Comparison of ENCODE assay signal across 39 cellular contexts in the genomic region with DNA sequence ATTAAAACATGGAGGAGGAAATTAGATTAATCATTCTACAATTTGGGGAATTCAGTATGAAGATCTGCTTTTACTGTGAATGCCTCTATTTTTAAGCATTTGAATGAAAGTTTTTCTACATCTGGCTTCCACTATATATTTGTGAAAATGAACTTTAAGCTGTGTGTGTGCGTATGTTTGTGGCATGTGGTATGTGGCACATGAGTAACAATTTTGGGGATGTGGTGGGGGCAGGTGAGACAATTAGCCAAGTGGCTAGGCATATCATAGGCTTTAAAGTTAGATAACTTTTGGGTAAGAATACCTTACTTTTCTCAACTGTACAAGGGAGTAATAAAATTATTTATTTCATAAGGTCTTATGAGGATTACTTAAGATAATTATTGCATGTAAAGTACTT.
"Had no signal": no experiment of that assay in that cellular context is flagged by ENCODE, and none has a peak within 500 bp of the region (broad histone marks: within the 10 kb centered on the region; RNA-seq: fewer than 3 reads in every experiment).

No MANE protein-coding gene starts in this region.

- H3K4me1 ChIP-seq: ascending aorta had no signal

- DNase-seq: activated CD4-positive, alpha-beta memory T cell treated with anti-CD3 and anti-CD28 coated beads, Interleukin-2, amount 10 ng/mL, durations not matched to agents 7 days and 5 days; activated CD4-positive, alpha-beta T cell treated with anti-CD3 and anti-CD28 coated beads for 1 hour; activated CD4-positive, alpha-beta T cell treated with anti-CD3 and anti-CD28 coated beads for 36 hours; activated CD4-positive, alpha-beta T cell treated with anti-CD3 and anti-CD28 coated beads for 48 hours; activated CD4-positive, alpha-beta T cell treated with anti-CD3 and anti-CD28 coated beads, Interleukin-2, amount 10 ng/mL, durations not matched to agents 7 days and 5 days; activated CD4-positive, alpha-beta T cell treated with anti-CD3 and anti-CD28 coated beads, Interleukin-2, amount 50 U/mL, for 48 hours; activated CD4-positive, CD25-positive, alpha-beta regulatory T cell; activated CD8-positive, alpha-beta memory T cell treated with anti-CD3 and anti-CD28 coated beads for 24 hours; activated CD8-positive, alpha-beta memory T cell treated with anti-CD3 and anti-CD28 coated beads, Interleukin-2, amount 10 ng/mL, durations not matched to agents 7 days and 5 days; activated CD8-positive, alpha-beta memory T cell treated with anti-CD3 and anti-CD28 coated beads, Interleukin-2, amount 50 U/mL, for 48 hours; activated CD8-positive, alpha-beta T cell treated with anti-CD3 and anti-CD28 coated beads, Interleukin-2, amount 10 ng/mL, durations not matched to agents 7 days and 5 days; activated effector memory CD4-positive, alpha-beta T cell treated with Interleukin-2 at 50 U/mL for 16 hours; activated gamma-delta T cell; activated naive CD4-positive, alpha-beta T cell treated with anti-CD3 and anti-CD28 coated beads, Interleukin-2, amount 10 ng/mL, durations not matched to agents 7 days and 5 days; activated naive CD4-positive, alpha-beta T cell treated with Interleukin-2 at 50 U/mL for 16 hours; activated naive CD8-positive, alpha-beta T cell treated with anti-CD3 and anti-CD28 coated beads, Interleukin-2, amount 10 ng/mL, durations not matched to agents 7 days and 5 days; activated naive CD8-positive, alpha-beta T cell treated with anti-CD3 and anti-CD28 coated beads, Interleukin-2, amount 50 U/mL, for 24 hours; activated T-cell treated with anti-CD3 and anti-CD28 coated beads, Interleukin-2, amount 50 U/mL, for 24 hours; activated T-cell treated with anti-CD3 and anti-CD28 coated beads, Interleukin-2, amount 50 U/mL, for 48 hours; amygdala; anterior cingulate cortex; caudate nucleus; cerebellar nuclear complex; T-helper 1 cell; T-helper 2 cell; T-helper 9 cell had no signal

- ATAC-seq: activated CD4-positive, alpha-beta T cell treated with anti-CD3 and anti-CD28 coated beads for 36 hours; activated CD4-positive, CD25-positive, alpha-beta regulatory T cell treated with anti-CD3 and anti-CD28 coated beads, Interleukin-2, amount 50 U/mL, for 24 hours; activated CD8-positive, alpha-beta memory T cell treated with anti-CD3 and anti-CD28 coated beads, Interleukin-2, amount 10 ng/mL, durations not matched to agents 7 days and 5 days; activated CD8-positive, alpha-beta T cell treated with anti-CD3 and anti-CD28 coated beads, Interleukin-2, amount 10 ng/mL, durations not matched to agents 7 days and 5 days; activated naive CD8-positive, alpha-beta T cell treated with anti-CD3 and anti-CD28 coated beads, Interleukin-2, amount 50 U/mL, for 24 hours had no signal

- FAIRE-seq: bronchial epithelial cell, TTC549 had no signal

- H3K36me3 Mint-ChIP-seq: activated CD8-positive, alpha-beta memory T cell treated with anti-CD3 and anti-CD28 coated beads, Interleukin-2, amount 10 ng/mL, durations not matched to agents 7 days and 5 days; activated naive CD4-positive, alpha-beta T cell treated with anti-CD3 and anti-CD28 coated beads, Interleukin-2, amount 10 ng/mL, durations not matched to agents 7 days and 5 days; brain had no signal

- H3K27me3 ChIP-seq: ascending aorta, cardiac muscle cell had no signal

- H3K4me3 Mint-ChIP-seq: activated CD4-positive, alpha-beta memory T cell treated with anti-CD3 and anti-CD28 coated beads, Interleukin-2, amount 10 ng/mL, durations not matched to agents 7 days and 5 days; activated CD4-positive, alpha-beta T cell treated with anti-CD3 and anti-CD28 coated beads for 36 hours; activated CD4-positive, alpha-beta T cell treated with anti-CD3 and anti-CD28 coated beads, Interleukin-2, amount 10 ng/mL, durations not matched to agents 7 days and 5 days; activated CD8-positive, alpha-beta memory T cell treated with anti-CD3 and anti-CD28 coated beads, Interleukin-2, amount 10 ng/mL, durations not matched to agents 7 days and 5 days; activated CD8-positive, alpha-beta T cell treated with anti-CD3 and anti-CD28 coated beads, Interleukin-2, amount 10 ng/mL, durations not matched to agents 7 days and 5 days; activated naive CD4-positive, alpha-beta T cell treated with anti-CD3 and anti-CD28 coated beads, Interleukin-2, amount 10 ng/mL, durations not matched to agents 7 days and 5 days; activated naive CD4-positive, alpha-beta T cell treated with anti-CD3 and anti-CD28 coated beads, Interleukin-2, amount 50 U/mL, for 24 hours; activated naive CD8-positive, alpha-beta T cell; activated naive CD8-positive, alpha-beta T cell treated with anti-CD3 and anti-CD28 coated beads, Interleukin-2, amount 10 ng/mL, durations not matched to agents 7 days and 5 days; activated naive CD8-positive, alpha-beta T cell treated with anti-CD3 and anti-CD28 coated beads, Interleukin-2, amount 50 U/mL, for 24 hours; activated T-cell treated with anti-CD3 and anti-CD28 coated beads, Interleukin-2, amount 50 U/mL, for 24 hours; brain; central memory CD8-positive, alpha-beta T cell; T-helper 1 cell treated with Interleukin-12 subunit alpha and Interleukin-12 subunit beta and Interleukin-4 antibody, amounts not matched to agents 30 μg/mL and 1 μg/mL, for 36 hours; T-helper 2 cell treated with Interferon-gamma antibody and Interleukin-4, amounts not matched to agents 5 μg/mL and 100 μg/mL, for 36 hours had no signal

- H3K27ac Mint-ChIP-seq: activated CD4-positive, alpha-beta memory T cell treated with anti-CD3 and anti-CD28 coated beads, Interleukin-2, amount 10 ng/mL, durations not matched to agents 7 days and 5 days; activated CD4-positive, alpha-beta T cell treated with anti-CD3 and anti-CD28 coated beads for 36 hours; activated CD4-positive, alpha-beta T cell treated with anti-CD3 and anti-CD28 coated beads, Interleukin-2, amount 10 ng/mL, durations not matched to agents 7 days and 5 days; activated CD8-positive, alpha-beta memory T cell treated with anti-CD3 and anti-CD28 coated beads, Interleukin-2, amount 10 ng/mL, durations not matched to agents 7 days and 5 days; activated CD8-positive, alpha-beta T cell treated with anti-CD3 and anti-CD28 coated beads, Interleukin-2, amount 10 ng/mL, durations not matched to agents 7 days and 5 days; activated naive CD4-positive, alpha-beta T cell treated with anti-CD3 and anti-CD28 coated beads, Interleukin-2, amount 10 ng/mL, durations not matched to agents 7 days and 5 days; activated naive CD4-positive, alpha-beta T cell treated with anti-CD3 and anti-CD28 coated beads, Interleukin-2, amount 50 U/mL, for 24 hours; activated naive CD8-positive, alpha-beta T cell; activated naive CD8-positive, alpha-beta T cell treated with anti-CD3 and anti-CD28 coated beads, Interleukin-2, amount 10 ng/mL, durations not matched to agents 7 days and 5 days; activated naive CD8-positive, alpha-beta T cell treated with anti-CD3 and anti-CD28 coated beads, Interleukin-2, amount 50 U/mL, for 24 hours; activated T-cell treated with anti-CD3 and anti-CD28 coated beads, Interleukin-2, amount 50 U/mL, for 24 hours; activated T-helper 2 cell treated with anti-CD3 and anti-CD28 coated beads, Interferon-gamma antibody, Interleukin-2, Interleukin-4, amounts not matched to agents 10 μg/mL and 5 μg/mL and 100 μg/mL, durations not matched to agents 14 hours and 24 hours and 36 hours; T-helper 1 cell treated with Interleukin-12 subunit alpha and Interleukin-12 subunit beta and Interleukin-4 antibody, amounts not matched to agents 30 μg/mL and 1 μg/mL, for 36 hours; T-helper 2 cell treated with Interferon-gamma antibody and Interleukin-4, amounts not matched to agents 5 μg/mL and 100 μg/mL, for 36 hours had no signal

- H3K36me3 ChIP-seq: ascending aorta, cardiac muscle cell had no signal

- H3K4me1 Mint-ChIP-seq: activated CD4-positive, alpha-beta memory T cell treated with anti-CD3 and anti-CD28 coated beads, Interleukin-2, amount 10 ng/mL, durations not matched to agents 7 days and 5 days; activated CD4-positive, alpha-beta T cell treated with anti-CD3 and anti-CD28 coated beads for 36 hours; activated CD4-positive, alpha-beta T cell treated with anti-CD3 and anti-CD28 coated beads, Interleukin-2, amount 10 ng/mL, durations not matched to agents 7 days and 5 days; activated CD8-positive, alpha-beta memory T cell treated with anti-CD3 and anti-CD28 coated beads, Interleukin-2, amount 10 ng/mL, durations not matched to agents 7 days and 5 days; activated naive CD4-positive, alpha-beta T cell treated with anti-CD3 and anti-CD28 coated beads, Interleukin-2, amount 10 ng/mL, durations not matched to agents 7 days and 5 days; activated naive CD4-positive, alpha-beta T cell treated with anti-CD3 and anti-CD28 coated beads, Interleukin-2, amount 50 U/mL, for 24 hours; activated naive CD8-positive, alpha-beta T cell treated with anti-CD3 and anti-CD28 coated beads, Interleukin-2, amount 10 ng/mL, durations not matched to agents 7 days and 5 days; central memory CD8-positive, alpha-beta T cell had no signal

- H3K4me3 ChIP-seq: ascending aorta, cardiac muscle cell had no signal

- H3K27ac ChIP-seq: ascending aorta, cardiac muscle cell, VCaP had no signal
